Comparison of ENCODE assay signal across 12 cellular contexts in genomic region chr2:190853659-190854386, GRCh38. TPM values are rescaled to one million over a fixed set of nuclear protein-coding genes. Genes with fewer than 3 reads are reported as not detected.
DNase-seq lines count a peak whose midpoint lies in the region; ATAC-seq, FAIRE-seq and TF ChIP-seq lines count a peak whose summit lies in the region.
"Had no signal": no experiment of that assay in that cellular context is flagged by ENCODE, and none has a peak within 500 bp of the region (broad histone marks: within the 10 kb centered on the region; RNA-seq: fewer than 3 reads in every experiment).

No MANE protein-coding gene starts in this region.

- no peak for FAIRE-seq in H54 (lab: Jason Lieb, UNC)

- H3K4me3 ChIP-seq in mammary epithelial cell (replicated peaks in 1 of 3; ENCODE audit: insufficient read depth in 1 of 3, low read depth in 2 of 3, low read length in 3 of 3) (no peak overlapping the region), ascending aorta (no peak overlapping the region), tibial artery (no peak overlapping the region)

- no peak for TF ChIP-seq POLR2A in H54 (IDR thresholded peaks at IDR 0.05; ENCODE audit: low read depth, low read length)

- intact Hi-C loops in mammary epithelial cell (cut with micrococcal nuclease): no loop called here
- intact Hi-C loops in MCF 10A (cut with micrococcal nuclease): no loop called here
- intact Hi-C loops in ascending aorta (cut with DNase I): no loop called here
- intact Hi-C loops in tibial artery (cut with DNase I; ENCODE audit: low total_unique reads): loop anchor here (5.0 kb wide), 1 partner anchor 158 kb away; the partner anchor contains the start of gene STAT1

- H3K9me3 ChIP-seq in mammary epithelial cell (replicated peaks; ENCODE audit: insufficient read depth, low read length): no peaks in the 10 kb centered on the region
- H3K9me3 ChIP-seq in ascending aorta: no peaks in the 10 kb centered on the region
- H3K9me3 ChIP-seq in tibial artery: no peaks in the 10 kb centered on the region

- H3K27me3 ChIP-seq in mammary epithelial cell (ENCODE audit: insufficient read depth, low read length) (no peaks in the 10 kb centered on the region), ascending aorta (no peaks in the 10 kb centered on the region), tibial artery (no peaks in the 10 kb centered on the region)

- H3K4me2 ChIP-seq in mammary epithelial cell (ENCODE audit: insufficient read depth, low read depth, low read length): no peak overlapping the region

- dilution Hi-C loops in mammary epithelial cell (cut with HindIII; ENCODE audit: low sequenced_read_pairs): no loop called here

- H3K27ac ChIP-seq in mammary epithelial cell (ENCODE audit: insufficient read depth, low read depth, low read length) (no peak overlapping the region), ascending aorta (peak overlapping the region; percentile 44 to 47), tibial artery (peak overlapping the region; percentile 30 to 37)

- in situ Hi-C loops in mammary epithelial cell (cut with MboI; ENCODE audit: low sequenced_read_pairs in 2 of 2): no loop called here

- H4K20me1 ChIP-seq in mammary epithelial cell (ENCODE audit: insufficient read depth, low read length): no peaks in the 10 kb centered on the region

- TF ChIP-seq CTCF in mammary epithelial cell (conservative IDR thresholded peaks at IDR 0.05 in 1 of 2, IDR thresholded peaks at IDR 0.05 in 1 of 2; ENCODE audit: extremely low read depth in 1 of 2, insufficient read depth in 1 of 2, low read depth in 1 of 2, low read length in 2 of 2) (no peak), MCF 10A (IDR thresholded peaks at IDR 0.05; ENCODE audit: unreplicated experiment) (no peak), ascending aorta (IDR thresholded peaks at IDR 0.05) (no peak), tibial artery (IDR thresholded peaks at IDR 0.05) (no peak)

- peak; percentile 56 for ATAC-seq in HG03159 (IDR thresholded peaks at IDR 0.05; ENCODE audit: unreplicated experiment)
- ATAC-seq: effector memory CD8-positive, alpha-beta T cell had no signal

- no peaks in the 10 kb centered on the region for H3K9me3 Mint-ChIP-seq in MCF 10A (ENCODE audit: unreplicated experiment)
- H3K9me3 Mint-ChIP-seq: activated naive CD8-positive, alpha-beta T cell treated with anti-CD3 and anti-CD28 coated beads for 36 hours; effector memory CD8-positive, alpha-beta T cell; naive B cell had no signal

- peak overlapping the region; percentile 18 for H2AFZ ChIP-seq in mammary epithelial cell (ENCODE audit: low read depth, low read length)

- 74% methylated on average over 2 of the region's 2 CpGs for WGBS in mammary epithelial cell (ENCODE audit: low coverage, missing lambda C conversion rate)

- H3K27ac Mint-ChIP-seq in MCF 10A (ENCODE audit: low read depth, unreplicated experiment): no peak overlapping the region
- H3K27ac Mint-ChIP-seq: activated naive CD8-positive, alpha-beta T cell treated with anti-CD3 and anti-CD28 coated beads for 36 hours; effector memory CD8-positive, alpha-beta T cell had no signal

- CTCF ChIA-PET in mammary epithelial cell (lab: Charles Lee; ENCODE audit: low non-redundant PET): no interaction called here
- CTCF ChIA-PET in MCF 10A (lab: Yijun Ruan, JAX): no interaction called here

- BruUV-seq in mammary epithelial cell (replicated peaks; lab: Mats Ljungman, UMichigan) (no TSS peak), MCF 10A (replicated peaks; lab: Mats Ljungman, UMichigan) (no TSS peak)

- H3K4me1 Mint-ChIP-seq in MCF 10A (ENCODE audit: insufficient read depth, unreplicated experiment): peaks cover 20% of the 10 kb centered on the region

- no peak for DNase-seq in mammary epithelial cell
- DNase-seq in MCF 10A (ENCODE audit: unreplicated experiment): no peak
- no peak for DNase-seq in ascending aorta (ENCODE audit: low spot score in 2 of 2)
- DNase-seq in tibial artery: no peak
- DNase-seq in H54 (ENCODE audit: insufficient read length, low spot score): no peak
- no peak for DNase-seq in DMS79 treated with DMSO at 0.1 percent for 48 hours (lab: John Stamatoyannopoulos, UW)
- DNase-seq in NCI-H2081 treated with DMSO at 0.1 percent for 48 hours (lab: John Stamatoyannopoulos, UW): no peak
- DNase-seq: activated naive CD8-positive, alpha-beta T cell treated with anti-CD3 and anti-CD28 coated beads for 36 hours; effector memory CD8-positive, alpha-beta T cell; naive B cell; NCI-H1417 had no signal

- H3K4me3 Mint-ChIP-seq in MCF 10A (ENCODE audit: unreplicated experiment): no peak overlapping the region
- H3K4me3 Mint-ChIP-seq: activated naive CD8-positive, alpha-beta T cell treated with anti-CD3 and anti-CD28 coated beads for 36 hours; effector memory CD8-positive, alpha-beta T cell had no signal

- H3K9ac ChIP-seq in mammary epithelial cell (ENCODE audit: insufficient read depth, low read length): no peak overlapping the region

- POLR2A ChIA-PET in MCF 10A (lab: Yijun Ruan, JAX): interaction anchor here (0.7 to 1.8 kb wide), 5 partner anchors 18 to 161 kb away, joined by 3 to 5 read pairs (median 4); partner anchors contain the start of gene STAT1

- H3K79me2 ChIP-seq in mammary epithelial cell (ENCODE audit: insufficient read depth, low read length): no peaks in the 10 kb centered on the region

- no peaks in the 10 kb centered on the region for H3K36me3 Mint-ChIP-seq in MCF 10A (ENCODE audit: insufficient read depth, unreplicated experiment)
- H3K36me3 Mint-ChIP-seq: activated naive CD8-positive, alpha-beta T cell treated with anti-CD3 and anti-CD28 coated beads for 36 hours; naive B cell had no signal

- no peaks in the 10 kb centered on the region for H3K27me3 Mint-ChIP-seq in MCF 10A (ENCODE audit: insufficient read depth, unreplicated experiment)
- H3K27me3 Mint-ChIP-seq: activated naive CD8-positive, alpha-beta T cell treated with anti-CD3 and anti-CD28 coated beads for 36 hours; effector memory CD8-positive, alpha-beta T cell; naive B cell had no signal

- no peaks in the 10 kb centered on the region for H3K36me3 ChIP-seq in mammary epithelial cell (ENCODE audit: insufficient read depth, low read length)
- no peaks in the 10 kb centered on the region for H3K36me3 ChIP-seq in ascending aorta
- H3K36me3 ChIP-seq in tibial artery: no peaks in the 10 kb centered on the region

- H3K4me1 ChIP-seq in mammary epithelial cell (ENCODE audit: insufficient read depth, low read length) (peaks cover 37% of the 10 kb centered on the region), ascending aorta (peaks cover 0 to 22% of the 10 kb centered on the region in 2 donors), tibial artery (peaks cover 0 to 51% (median 13%) of the 10 kb centered on the region in 4 donors)

RNA-seq across cellular contexts. Expression of gene GLS, which starts 26.8 kb away (rescaled TPM):
- total RNA-seq in mammary epithelial cell: 100 to 1,000 TPM; 166 to 403 TPM
- 35.5 TPM for polyA plus RNA-seq in mammary epithelial cell
- 408 TPM for polyA minus RNA-seq in mammary epithelial cell
- 107 and 121 TPM in 2 replicates for total RNA-seq in MCF 10A (2022)
- 132 TPM for total RNA-seq in ascending aorta
